Comparison of ENCODE assay signal across 26 cellular contexts in genomic region chr17:2789700-2790099, GRCh38. TPM values are rescaled to one million over a fixed set of nuclear protein-coding genes. Genes with fewer than 3 reads are reported as not detected.
"Had no signal": no experiment of that assay in that cellular context is flagged by ENCODE, and none has a peak within 500 bp of the region (broad histone marks: within the 10 kb centered on the region; RNA-seq: fewer than 3 reads in every experiment).

No MANE protein-coding gene starts in this region.

- DNase-seq: activated CD8-positive, alpha-beta T cell treated with anti-CD3 and anti-CD28 coated beads, Interleukin-2, amount 10 ng/mL, durations not matched to agents 7 days and 5 days; activated gamma-delta T cell treated with Interleukin-2 at 50 U/mL for 16 hours; aorta; central memory CD4-positive, alpha-beta T cell; dermis blood vessel endothelial cell; effector CD8-positive, alpha-beta T cell; erythroblast; foreskin melanocyte; glutamatergic neuron; immature natural killer cell; left lung; naive B cell; retina; sigmoid colon; stimulated activated CD4-positive, alpha-beta T cell treated with anti-CD3 and anti-CD28 coated beads, Interleukin-15, amount 100 ng/mL, for 24 hours; stimulated activated CD4-positive, alpha-beta T cell treated with anti-CD3 and anti-CD28 coated beads, Interleukin-2, amount 100 ng/mL, for 48 hours; stimulated activated CD8-positive, alpha-beta memory T cell treated with anti-CD3 and anti-CD28 coated beads, Interleukin-4, amount 100 ng/mL, for 48 hours; stimulated activated naive CD4-positive, alpha-beta T cell; testis; uterus had no signal

- H3K4me2 ChIP-seq: hepatocyte, smooth muscle cell had no signal

- H3K4me3 ChIP-seq: hepatocyte, left lung, lung, sigmoid colon, smooth muscle cell, testis, uterus had no signal

- H3K27ac ChIP-seq: hepatocyte, left lung, sigmoid colon, testis, uterus had no signal

- H3K9me3 ChIP-seq: left lung, sigmoid colon, testis, uterus had no signal

- H3K4me1 ChIP-seq: sigmoid colon, uterus had no signal

- H2AFZ ChIP-seq: hepatocyte had no signal

- H3K36me3 ChIP-seq: left lung, sigmoid colon, uterus had no signal

- ATAC-seq: activated CD8-positive, alpha-beta T cell treated with anti-CD3 and anti-CD28 coated beads, Interleukin-2, amount 10 ng/mL, durations not matched to agents 7 days and 5 days; left lung had no signal

- H3K27me3 ChIP-seq: hepatocyte, testis, uterus had no signal

- H3K79me2 ChIP-seq: hepatocyte had no signal

RNA-seq across cellular contexts. Expression of gene CCDC92B, which starts 40.2 kb away (rescaled TPM):
- total RNA-seq: activated CD8-positive, alpha-beta T cell treated with anti-CD3 and anti-CD28 coated beads, Interleukin-2, amount 10 ng/mL, durations not matched to agents 7 days and 5 days; dermis blood vessel endothelial cell; fibroblast of lung; hepatocyte; kidney epithelial cell; osteoblast; smooth muscle cell had no signal
- polyA plus RNA-seq: aorta, fibroblast of lung, immature natural killer cell, smooth muscle cell had no signal
